17 cellular contexts compared by ENCODE assay signal in genomic region chr6:122903266-122903915, GRCh38.
"Had no signal": no experiment of that assay in that cellular context is flagged by ENCODE, and none has a peak within 500 bp of the region (broad histone marks: within the 10 kb centered on the region; RNA-seq: fewer than 3 reads in every experiment).

No MANE protein-coding gene starts in this region.

- H3K4me2 ChIP-seq: KMS-11 had no signal

- H3K4me1 Mint-ChIP-seq: IgD-negative memory B cell had no signal

- H3K9ac ChIP-seq: KMS-11 had no signal

- FAIRE-seq: K562 had no signal

- H3K36me3 Mint-ChIP-seq: IgD-negative memory B cell had no signal

- H3K27ac ChIP-seq: KMS-11, RWPE1 had no signal

- DNase-seq: Kasumi-1, MM.1S, NCI-H1092 treated with DMSO at 0.1 percent for 48 hours, NCI-H1436 treated with DMSO at 0.1 percent for 48 hours, NCI-H187, NCI-H2029, NCI-H2081 treated with DMSO at 0.1 percent for 48 hours, NCI-H2227 treated with DMSO at 0.1 percent for 48 hours, NCI-H524, NCI-H526 treated with DMSO at 0.1 percent for 48 hours, NCI-H774, SHP77 had no signal

- H3K4me3 ChIP-seq: K562 had no signal

- ATAC-seq: K562, Panc1 had no signal

- H3K27ac Mint-ChIP-seq: IgD-negative memory B cell had no signal

- H3K4me3 Mint-ChIP-seq: IgD-negative memory B cell had no signal
